ENCODE assay signal across 14 cellular contexts in the genomic region with DNA sequence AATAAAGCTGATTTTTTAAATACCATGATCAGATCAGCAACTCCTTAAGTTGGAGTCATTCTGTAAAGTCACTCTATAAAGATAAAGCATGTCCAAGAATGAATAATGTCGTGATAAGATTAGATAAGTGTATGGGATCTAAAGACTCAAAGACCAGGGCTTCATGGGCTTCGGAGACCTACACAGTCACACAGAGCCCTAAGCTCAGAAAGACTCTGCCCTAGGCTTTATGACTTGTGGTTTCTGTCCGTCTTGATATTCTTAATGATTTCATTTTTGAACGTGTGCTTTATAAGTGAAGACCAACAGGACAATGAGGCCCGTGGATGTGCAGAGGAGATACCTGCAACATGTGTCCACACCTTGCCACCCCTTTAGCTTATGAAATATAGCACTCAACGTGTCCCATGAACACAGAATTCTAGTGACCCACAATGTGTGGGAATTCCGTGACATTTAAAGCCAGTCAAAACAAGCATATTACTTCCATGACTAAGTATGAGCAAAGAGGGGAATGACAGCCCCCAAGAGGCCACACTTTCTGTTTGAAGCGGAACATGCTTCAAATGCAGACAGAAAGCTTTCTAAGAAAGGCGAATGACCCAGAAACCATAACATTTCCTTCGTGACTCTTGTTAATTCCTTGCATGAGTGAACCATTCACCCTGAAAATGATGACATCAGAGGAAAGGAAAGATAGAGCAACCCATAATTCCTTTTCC.
DNase-seq lines count a peak whose midpoint lies in the region; ATAC-seq and TF ChIP-seq lines count a peak whose summit lies in the region.
"Had no signal": no experiment of that assay in that cellular context is flagged by ENCODE, and none has a peak within 500 bp of the region (broad histone marks: within the 10 kb centered on the region; RNA-seq: fewer than 3 reads in every experiment).

No MANE protein-coding gene starts in this region.

- H3K36me3 Mint-ChIP-seq in activated naive CD8-positive, alpha-beta T cell, result no peaks in the 10 kb centered on the region
- H3K36me3 Mint-ChIP-seq: CD8-positive, alpha-beta T cell had no signal

- no peaks in the 10 kb centered on the region for H3K36me3 ChIP-seq in adrenal gland (replicated peaks in 1 of 2)
- H3K36me3 ChIP-seq: ascending aorta, thyroid gland had no signal

- peak in 3 of 4 experiments; percentile 1 to 13 (median 6) for DNase-seq in stimulated activated CD4-positive, alpha-beta T cell treated with anti-CD3 and anti-CD28 coated beads, Interleukin-1b, Interleukin-23, amount 100 ng/mL, for 24 hours (ENCODE audit: low read depth in 4 of 4, low spot score in 1 of 4)
- DNase-seq in stimulated activated CD4-positive, alpha-beta T cell treated with anti-CD3 and anti-CD28 coated beads, Interleukin-4, amount 100 ng/mL, for 1 hour, result no peak
- DNase-seq in kidney tubule cell (ENCODE audit: low spot score), result peak; percentile 75
- no peak for DNase-seq in cerebellar nuclear complex (lab: John Stamatoyannopoulos, UW)
- DNase-seq in adrenal gland, result no peak
- DNase-seq: CD8-positive, alpha-beta T cell; foreskin keratinocyte; mammary epithelial cell; NCI-H748 treated with DMSO at 0.1 percent for 48 hours; thyroid gland had no signal

- 61 to 75% (median 64%) methylated on average over 10 of the region's 10 CpGs for WGBS in adrenal gland, 4 donors

- TF ChIP-seq POLR2A in adrenal gland (IDR thresholded peaks at IDR 0.05), result no peak

- no peak for TF ChIP-seq CTCF in adrenal gland (IDR thresholded peaks at IDR 0.05)

- intact Hi-C loops in adrenal gland (cut with DNase I), result no loop called here

- no peak overlapping the region for H3K4me3 ChIP-seq in adrenal gland
- H3K4me3 ChIP-seq: thyroid gland had no signal

- H3K9me3 ChIP-seq in adrenal gland (replicated peaks in 1 of 3), result no peaks in the 10 kb centered on the region
- H3K9me3 ChIP-seq: ascending aorta, thyroid gland had no signal

- H3K9me3 Mint-ChIP-seq in activated naive CD8-positive, alpha-beta T cell (ENCODE audit: low read depth), result no peaks in the 10 kb centered on the region
- H3K9me3 Mint-ChIP-seq: CD8-positive, alpha-beta T cell had no signal

- peak overlapping the region; percentile 12 for H3K4me3 Mint-ChIP-seq in activated naive CD8-positive, alpha-beta T cell
- H3K4me3 Mint-ChIP-seq: CD8-positive, alpha-beta T cell had no signal

- peaks cover 40% of the 10 kb centered on the region for H3K4me1 Mint-ChIP-seq in activated naive CD8-positive, alpha-beta T cell (ENCODE audit: low read depth)

- peaks cover 0 to 6% of the 10 kb centered on the region in 2 donors for H3K4me1 ChIP-seq in adrenal gland (replicated peaks in 1 of 2)
- H3K4me1 ChIP-seq: ascending aorta, foreskin keratinocyte, thyroid gland had no signal

- peaks cover 3% of the 10 kb centered on the region for H3K27me3 Mint-ChIP-seq in activated naive CD8-positive, alpha-beta T cell

- peak overlapping the region; percentile 80 for H3K27ac Mint-ChIP-seq in activated naive CD8-positive, alpha-beta T cell
- H3K27ac Mint-ChIP-seq: CD8-positive, alpha-beta T cell had no signal

- H3K27me3 ChIP-seq in adrenal gland, result no peaks in the 10 kb centered on the region
- H3K27me3 ChIP-seq: ascending aorta, foreskin keratinocyte, thyroid gland had no signal

- no peak for ATAC-seq in HG03469 (IDR thresholded peaks at IDR 0.05; ENCODE audit: unreplicated experiment)
- ATAC-seq in GM21367 (IDR thresholded peaks at IDR 0.05; ENCODE audit: unreplicated experiment), result no peak
- ATAC-seq: CD8-positive, alpha-beta T cell; foreskin keratinocyte had no signal

- H3K27ac ChIP-seq in adrenal gland, result no peak overlapping the region
- H3K27ac ChIP-seq: foreskin keratinocyte, thyroid gland had no signal

Comparison
In these comparisons a context has a peak if more than half of its experiments do, and no peak if none do; other contexts are left out.
1. DNase-seq: peak in stimulated activated CD4-positive, alpha-beta T cell treated with anti-CD3 and anti-CD28 coated beads, Interleukin-1b, Interleukin-23, amount 100 ng/mL, for 24 hours (3 of 4) and kidney tubule cell (single experiment); none in stimulated activated CD4-positive, alpha-beta T cell treated with anti-CD3 and anti-CD28 coated beads, Interleukin-4, amount 100 ng/mL, for 1 hour (single experiment), cerebellar nuclear complex (0 of 2) and adrenal gland (0 of 7).